In the genomic region with DNA sequence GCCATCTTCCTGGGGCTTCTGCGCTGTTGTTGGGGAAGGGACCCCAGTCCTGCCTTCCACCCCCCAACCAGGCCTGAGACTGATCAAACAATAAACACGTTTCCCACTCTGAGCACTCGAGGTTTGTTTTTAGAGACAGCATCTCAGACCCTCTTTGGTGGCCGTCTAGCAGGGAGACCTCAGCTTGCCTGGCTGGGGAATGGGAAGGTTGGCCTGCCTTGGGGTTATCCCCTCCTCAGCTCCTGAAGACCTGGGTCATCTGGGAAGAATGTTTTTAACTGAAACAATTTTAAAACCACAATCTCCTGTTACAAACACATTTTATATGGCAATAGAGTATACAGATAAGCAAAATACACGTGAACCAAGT, we compare ENCODE assay signal across 12 cellular contexts. TPM values are rescaled to one million over a fixed set of nuclear protein-coding genes. Genes with fewer than 3 reads are reported as not detected.
DNase-seq lines count a peak whose midpoint lies in the region; ATAC-seq and TF ChIP-seq lines count a peak whose summit lies in the region.
"Had no signal": no experiment of that assay in that cellular context is flagged by ENCODE, and none has a peak within 500 bp of the region (broad histone marks: within the 10 kb centered on the region; RNA-seq: fewer than 3 reads in every experiment).

No MANE protein-coding gene starts in this region.

- H3K4me1 Mint-ChIP-seq in CD4-positive, alpha-beta T cell (ENCODE audit: low read depth) = peaks cover 53% of the 10 kb centered on the region
- H3K4me1 Mint-ChIP-seq in activated CD8-positive, alpha-beta T cell treated with anti-CD3 and anti-CD28 coated beads for 36 hours (ENCODE audit: low read depth) = peaks cover 51% of the 10 kb centered on the region
- H3K4me1 Mint-ChIP-seq in naive thymus-derived CD4-positive, alpha-beta T cell = peaks cover 25 to 66% (median 54%) of the 10 kb centered on the region in 7 donors

- no peak overlapping the region for H3K27ac ChIP-seq in CD4-positive, alpha-beta T cell (ENCODE audit: low read depth, low read length)
- H3K27ac ChIP-seq in naive thymus-derived CD4-positive, alpha-beta T cell (ENCODE audit: low read depth, low read length) = no peak overlapping the region
- H3K27ac ChIP-seq in sigmoid colon = no peak overlapping the region
- H3K27ac ChIP-seq: right atrium auricular region, WERI-Rb-1 had no signal

- POLR2A ChIA-PET in CD4-positive, alpha-beta T cell (lab: Charles Lee) = interaction anchor here (0.6 to 2.0 kb wide), 4 partner anchors 9 to 1487 kb away, joined by 3 to 10 read pairs (median 4); partner anchors contain the start of genes U2AF2 and ZNF524
- POLR2A ChIA-PET in activated CD8-positive, alpha-beta T cell treated with anti-CD3 and anti-CD28 coated beads for 36 hours (lab: Charles Lee) = interaction anchor here (0.7 to 1.8 kb wide), 2 partner anchors 8 to 9 kb away, joined by 3 to 4 read pairs; partner anchors contain the start of gene U2AF2
- POLR2A ChIA-PET in naive thymus-derived CD4-positive, alpha-beta T cell (lab: Charles Lee) = interaction anchor here (0.6 to 9.2 kb wide), 3 partner anchors 9 to 187 kb away, joined by 4 to 154 read pairs (median 4); no protein-coding TSS in a partner anchor

- H3K9me3 ChIP-seq in CD4-positive, alpha-beta T cell (ENCODE audit: control insufficient read depth, low read length) = no peaks in the 10 kb centered on the region
- H3K9me3 ChIP-seq in naive thymus-derived CD4-positive, alpha-beta T cell (ENCODE audit: control insufficient read depth in 2 of 3, low read length in 3 of 3) = no peaks in the 10 kb centered on the region
- no peaks in the 10 kb centered on the region for H3K9me3 ChIP-seq in sigmoid colon
- H3K9me3 ChIP-seq: right atrium auricular region had no signal

- TF ChIP-seq EP300 in sigmoid colon (IDR thresholded peaks at IDR 0.05) = no peak

- no peak for DNase-seq in CD4-positive, alpha-beta T cell
- DNase-seq in GM12865 (ENCODE audit: low read depth) (no peak), sigmoid colon (no peak), LoVo (ENCODE audit: low spot score) (no peak), HCEC 1CT (no peak)
- no peak for DNase-seq in activated CD8-positive, alpha-beta T cell treated with anti-CD3 and anti-CD28 coated beads for 36 hours
- no peak for DNase-seq in naive thymus-derived CD4-positive, alpha-beta T cell
- DNase-seq: activated gamma-delta T cell treated with Interleukin-2 at 50 U/mL for 16 hours, NCI-H1048, NCI-H345, WERI-Rb-1 had no signal

- no peak for TF ChIP-seq CTCF in CD4-positive, alpha-beta T cell (IDR thresholded peaks at IDR 0.05)
- TF ChIP-seq CTCF in GM12865 (IDR thresholded peaks at IDR 0.05; ENCODE audit: insufficient read depth, low read depth, low read length, missing control alignments) (no peak), sigmoid colon (IDR thresholded peaks at IDR 0.05) (no peak)
- no peak for TF ChIP-seq CTCF in activated CD8-positive, alpha-beta T cell treated with anti-CD3 and anti-CD28 coated beads for 36 hours (IDR thresholded peaks at IDR 0.05)

- H3K36me3 ChIP-seq in naive thymus-derived CD4-positive, alpha-beta T cell (ENCODE audit: control insufficient read depth in 2 of 3, insufficient read depth in 3 of 3, low read length in 3 of 3) = peaks cover 0 to 14% (median 0%) of the 10 kb centered on the region in 3 experiments
- H3K36me3 ChIP-seq in sigmoid colon = peaks cover 0 to 16% (median 3%) of the 10 kb centered on the region in 4 donors

- H3K36me3 Mint-ChIP-seq in CD4-positive, alpha-beta T cell (ENCODE audit: low read depth) = peaks cover 16% of the 10 kb centered on the region
- peaks cover 36% of the 10 kb centered on the region for H3K36me3 Mint-ChIP-seq in activated CD8-positive, alpha-beta T cell treated with anti-CD3 and anti-CD28 coated beads for 36 hours (ENCODE audit: low read depth)
- H3K36me3 Mint-ChIP-seq in naive thymus-derived CD4-positive, alpha-beta T cell = peaks cover 0 to 15% (median 0%) of the 10 kb centered on the region in 5 donors

- H3K4me3 ChIP-seq in GM12865 (ENCODE audit: low read depth, low read length) (peak overlapping the region; percentile 92; the same call in 1 of the 2 replicates), sigmoid colon (no peak overlapping the region)
- no peak overlapping the region for H3K4me3 ChIP-seq in naive thymus-derived CD4-positive, alpha-beta T cell (ENCODE audit: low read length)
- H3K4me3 ChIP-seq: right atrium auricular region had no signal

- peak overlapping the region; percentile 36 for H3K27ac Mint-ChIP-seq in CD4-positive, alpha-beta T cell
- H3K27ac Mint-ChIP-seq in activated CD8-positive, alpha-beta T cell treated with anti-CD3 and anti-CD28 coated beads for 36 hours = peak overlapping the region; percentile 61
- H3K27ac Mint-ChIP-seq in naive thymus-derived CD4-positive, alpha-beta T cell = peak overlapping the region in 4 of 9 donors; percentile 51 to 91 (median 60)

- TF ChIP-seq POLR2A in sigmoid colon (IDR thresholded peaks at IDR 0.05) = no peak

- no peaks in the 10 kb centered on the region for H3K27me3 Mint-ChIP-seq in CD4-positive, alpha-beta T cell
- H3K27me3 Mint-ChIP-seq in activated CD8-positive, alpha-beta T cell treated with anti-CD3 and anti-CD28 coated beads for 36 hours = no peaks in the 10 kb centered on the region
- H3K27me3 Mint-ChIP-seq in naive thymus-derived CD4-positive, alpha-beta T cell = no peaks in the 10 kb centered on the region

- no peaks in the 10 kb centered on the region for H3K9me3 Mint-ChIP-seq in CD4-positive, alpha-beta T cell
- H3K9me3 Mint-ChIP-seq in activated CD8-positive, alpha-beta T cell treated with anti-CD3 and anti-CD28 coated beads for 36 hours = no peaks in the 10 kb centered on the region
- H3K9me3 Mint-ChIP-seq in naive thymus-derived CD4-positive, alpha-beta T cell = no peaks in the 10 kb centered on the region

- ATAC-seq in CD4-positive, alpha-beta T cell (ENCODE audit: poor library complexity) = no peak
- no peak for ATAC-seq in activated CD8-positive, alpha-beta T cell treated with anti-CD3 and anti-CD28 coated beads for 36 hours
- ATAC-seq in naive thymus-derived CD4-positive, alpha-beta T cell = no peak

- intact Hi-C loops in CD4-positive, alpha-beta T cell (cut with DNase I, micrococcal nuclease) = loop anchor here in 1 of 2 experiments (5.0 kb wide), 1 partner anchor 37 kb away; no protein-coding TSS in a partner anchor
- intact Hi-C loops in activated CD8-positive, alpha-beta T cell treated with anti-CD3 and anti-CD28 coated beads for 36 hours (cut with micrococcal nuclease) = no loop called here
- intact Hi-C loops in naive thymus-derived CD4-positive, alpha-beta T cell (cut with micrococcal nuclease) = no loop called here
- intact Hi-C loops in sigmoid colon (cut with DNase I) = no loop called here

- H3K4me1 ChIP-seq in naive thymus-derived CD4-positive, alpha-beta T cell (ENCODE audit: control insufficient read depth in 2 of 2, insufficient read depth in 2 of 2, low read length in 2 of 2) = peaks cover 22 to 23% of the 10 kb centered on the region in 2 donors
- peaks cover 0 to 67% (median 64%) of the 10 kb centered on the region in 4 donors for H3K4me1 ChIP-seq in sigmoid colon

- H3K27me3 ChIP-seq in CD4-positive, alpha-beta T cell (ENCODE audit: control insufficient read depth, insufficient read depth, low read length) = no peaks in the 10 kb centered on the region
- H3K27me3 ChIP-seq in naive thymus-derived CD4-positive, alpha-beta T cell (ENCODE audit: control insufficient read depth in 2 of 2, insufficient read depth in 2 of 2, low read length in 2 of 2) = no peaks in the 10 kb centered on the region
- H3K27me3 ChIP-seq in sigmoid colon = no peaks in the 10 kb centered on the region
- H3K27me3 ChIP-seq: right atrium auricular region had no signal

- CTCF ChIA-PET in CD4-positive, alpha-beta T cell (lab: Charles Lee) = interaction anchor here (0.6 kb wide), 1 partner anchor 12 kb away, joined by 3 read pairs; no protein-coding TSS in a partner anchor
- CTCF ChIA-PET in activated CD8-positive, alpha-beta T cell treated with anti-CD3 and anti-CD28 coated beads for 36 hours (lab: Charles Lee) = interaction anchor here (1.2 to 5.2 kb wide), 4 partner anchors 7 to 13 kb away, joined by 4 to 36 read pairs (median 6); no protein-coding TSS in a partner anchor
- CTCF ChIA-PET in naive thymus-derived CD4-positive, alpha-beta T cell (lab: Charles Lee) = interaction anchor here (0.6 to 0.7 kb wide), 2 partner anchors 13 to 28 kb away, joined by 3 read pairs; no protein-coding TSS in a partner anchor

- WGBS in sigmoid colon, 2 donors = 58 to 81% methylated on average over 5 of the region's 5 CpGs

- peak overlapping the region; percentile 82 for H3K4me3 Mint-ChIP-seq in CD4-positive, alpha-beta T cell
- peak overlapping the region; percentile 82 for H3K4me3 Mint-ChIP-seq in activated CD8-positive, alpha-beta T cell treated with anti-CD3 and anti-CD28 coated beads for 36 hours
- peak overlapping the region; percentile 37 to 97 (median 59) for H3K4me3 Mint-ChIP-seq in naive thymus-derived CD4-positive, alpha-beta T cell

RNA-seq across cellular contexts. Expression of gene ZNF581, which starts 2.0 kb away (rescaled TPM):
- 10 to 100 TPM; 23.1 to 24.7 TPM for total RNA-seq in CD4-positive, alpha-beta T cell
- total RNA-seq in activated CD8-positive, alpha-beta T cell treated with anti-CD3 and anti-CD28 coated beads for 36 hours = 10 to 100 TPM; 30.4 to 34.5 TPM
- 10 to 100 TPM; 27.0 to 35.8 (median 32.1) TPM for total RNA-seq in naive thymus-derived CD4-positive, alpha-beta T cell
- 10 to 100 TPM; 36.7 to 39.5 TPM for polyA plus RNA-seq in naive thymus-derived CD4-positive, alpha-beta T cell
- 10 to 100 TPM; 18.2 to 43.2 (median 24.5) TPM for total RNA-seq in sigmoid colon
- 10 to 100 TPM; 17.1 to 24.4 (median 23.4) TPM for polyA plus RNA-seq in sigmoid colon

RNA-seq across cellular contexts. Expression of gene CCDC106, which starts 2.5 kb away (rescaled TPM):
- 1 to 10 TPM; 1.7 to 1.8 TPM for total RNA-seq in CD4-positive, alpha-beta T cell
- total RNA-seq in activated CD8-positive, alpha-beta T cell treated with anti-CD3 and anti-CD28 coated beads for 36 hours = 10 to 100 TPM in 1 of 2 experiments, 1 to 10 TPM in 1; 8.8 to 11.2 TPM
- total RNA-seq in naive thymus-derived CD4-positive, alpha-beta T cell = 1 to 10 TPM; 3.4 to 9.6 (median 4.0) TPM
- 1 to 10 TPM; 2.1 to 2.7 TPM for polyA plus RNA-seq in naive thymus-derived CD4-positive, alpha-beta T cell
- 10 to 100 TPM; 16.6 to 22.9 (median 20.2) TPM for total RNA-seq in sigmoid colon
- 10 to 100 TPM in 2 of 3 donors, 1 to 10 TPM in 1; 5.5 to 10.8 (median 10.0) TPM for polyA plus RNA-seq in sigmoid colon

RNA-seq across cellular contexts. Expression of gene ZNF580, which starts 4.7 kb away (rescaled TPM):
- 10 to 100 TPM; 45.2 to 46.6 TPM for total RNA-seq in CD4-positive, alpha-beta T cell
- total RNA-seq in activated CD8-positive, alpha-beta T cell treated with anti-CD3 and anti-CD28 coated beads for 36 hours = 10 to 100 TPM; 24.8 to 26.2 TPM
- total RNA-seq in naive thymus-derived CD4-positive, alpha-beta T cell = 100 to 1,000 TPM in 2 of 5 experiments, 10 to 100 TPM in 3; 45.2 to 109 (median 65.3) TPM
- polyA plus RNA-seq in naive thymus-derived CD4-positive, alpha-beta T cell = 10 to 100 TPM; 14.6 to 20.4 TPM
- 10 to 100 TPM; 23.5 to 45.5 (median 31.1) TPM for total RNA-seq in sigmoid colon
- 10 to 100 TPM; 10.4 to 27.9 (median 13.8) TPM for polyA plus RNA-seq in sigmoid colon

RNA-seq across cellular contexts. Expression of gene U2AF2, which starts 9.3 kb away (rescaled TPM):
- total RNA-seq in CD4-positive, alpha-beta T cell = 100 to 1,000 TPM; 209 to 212 TPM
- total RNA-seq in activated CD8-positive, alpha-beta T cell treated with anti-CD3 and anti-CD28 coated beads for 36 hours = 100 to 1,000 TPM; 304 to 306 TPM
- total RNA-seq in naive thymus-derived CD4-positive, alpha-beta T cell = 100 to 1,000 TPM; 253 to 284 (median 266) TPM
- 1 to 10 TPM; 5.7 to 9.8 TPM for polyA plus RNA-seq in naive thymus-derived CD4-positive, alpha-beta T cell
- total RNA-seq in sigmoid colon = 10 to 100 TPM; 52.1 to 79.7 (median 65.4) TPM
- polyA plus RNA-seq in sigmoid colon = 100 to 1,000 TPM in 1 of 3 donors, 10 to 100 TPM in 2; 81.7 to 162 (median 86.9) TPM

RNA-seq across cellular contexts. Expression of gene ZNF784, which starts 21.1 kb away (rescaled TPM):
- 10 to 100 TPM; 11.2 to 11.8 TPM for total RNA-seq in CD4-positive, alpha-beta T cell
- total RNA-seq in activated CD8-positive, alpha-beta T cell treated with anti-CD3 and anti-CD28 coated beads for 36 hours = 1 to 10 TPM; 3.6 to 3.7 TPM
- 10 to 100 TPM in 2 of 5 experiments, 1 to 10 TPM in 3; 5.1 to 17.1 (median 9.0) TPM for total RNA-seq in naive thymus-derived CD4-positive, alpha-beta T cell
- polyA plus RNA-seq in naive thymus-derived CD4-positive, alpha-beta T cell = 1 to 10 TPM in 1 of 2 donors, under 1 TPM in 1; 0.65 to 2.0 TPM
- total RNA-seq in sigmoid colon = 1 to 10 TPM; 2.8 to 9.1 (median 3.7) TPM
- polyA plus RNA-seq in sigmoid colon = 1 to 10 TPM; 7.2 to 8.2 (median 7.2) TPM
